8 cellular contexts compared by ENCODE assay signal in genomic region chr6:10721850-10722569, GRCh38. TPM values are rescaled to one million over a fixed set of nuclear protein-coding genes. Genes with fewer than 3 reads are reported as not detected.
DNase-seq lines count a peak whose midpoint lies in the region; ATAC-seq and TF ChIP-seq lines count a peak whose summit lies in the region.

No MANE protein-coding gene starts in this region.

- DNase-seq in activated CD4-positive, alpha-beta T cell treated with anti-CD3 and anti-CD28 coated beads for 36 hours, result no peak
- DNase-seq in activated CD4-positive, alpha-beta T cell treated with anti-CD3 and anti-CD28 coated beads for 48 hours, result no peak
- DNase-seq in adipocyte (ENCODE audit: low read depth) (no peak), testis (no peak), cortex of kidney (lab: John Stamatoyannopoulos, UW) (no peak)

- H3K27me3 Mint-ChIP-seq in activated CD4-positive, alpha-beta T cell treated with anti-CD3 and anti-CD28 coated beads for 36 hours, result no peaks in the 10 kb centered on the region

- H3K36me3 Mint-ChIP-seq in activated CD4-positive, alpha-beta T cell treated with anti-CD3 and anti-CD28 coated beads for 36 hours (ENCODE audit: low read depth), result peaks cover 19% of the 10 kb centered on the region

- H3K27ac ChIP-seq in layer of hippocampus (ENCODE audit: low read depth, low read length), result peak overlapping the region; percentile 78
- H3K27ac ChIP-seq in testis, result peak overlapping the region; percentile 66 to 92

- H3K4me3 Mint-ChIP-seq in activated CD4-positive, alpha-beta T cell treated with anti-CD3 and anti-CD28 coated beads for 36 hours, result peak overlapping the region; percentile 92

- H3K4me3 ChIP-seq in adipocyte (ENCODE audit: low read length) (peak overlapping the region; percentile 98), testis (peak overlapping the region; percentile 76 to 85)

- peaks cover 6% of the 10 kb centered on the region for H3K9me3 Mint-ChIP-seq in activated CD4-positive, alpha-beta T cell treated with anti-CD3 and anti-CD28 coated beads for 36 hours (ENCODE audit: low read depth)

- H3K36me3 ChIP-seq in adipocyte (ENCODE audit: control insufficient read depth, insufficient read depth, low read length, severe bottlenecking) (peaks cover 18% of the 10 kb centered on the region), testis (ENCODE audit: low read depth, missing control alignments) (no peaks in the 10 kb centered on the region)

- TF ChIP-seq POLR2A in testis (IDR thresholded peaks at IDR 0.05), result no peak

- peak overlapping the region; percentile 93 for H3K27ac Mint-ChIP-seq in activated CD4-positive, alpha-beta T cell treated with anti-CD3 and anti-CD28 coated beads for 36 hours

- H3K4me1 ChIP-seq in adipocyte (ENCODE audit: control insufficient read depth, insufficient read depth, low read length) (peaks cover 16% of the 10 kb centered on the region), testis (peaks cover 29% of the 10 kb centered on the region)

- WGBS in testis, 2 donors, result 48 to 60% methylated on average over 11 of the region's 11 CpGs

- peaks cover 11% of the 10 kb centered on the region for H3K9me3 ChIP-seq in adipocyte (ENCODE audit: control insufficient read depth, low read length)
- no peaks in the 10 kb centered on the region for H3K9me3 ChIP-seq in testis

- H3K9ac ChIP-seq in adipocyte (ENCODE audit: low read length), result peak overlapping the region; percentile 99

- POLR2A ChIA-PET in activated CD4-positive, alpha-beta T cell treated with anti-CD3 and anti-CD28 coated beads for 36 hours (lab: Charles Lee), result interaction anchor here (0.7 to 4.2 kb wide), 6 partner anchors 18 to 209 kb away, joined by 3 to 29 read pairs (median 4); partner anchors contain the start of genes C6orf52, MAK, PAK1IP1 and TMEM14B

- no peak for ATAC-seq in activated CD4-positive, alpha-beta T cell treated with anti-CD3 and anti-CD28 coated beads for 36 hours
- ATAC-seq in GM18868 (IDR thresholded peaks at IDR 0.05; ENCODE audit: unreplicated experiment) (no peak), GM18519 (IDR thresholded peaks at IDR 0.05; ENCODE audit: low FRiP score, unreplicated experiment) (no peak)

- H3K4me1 Mint-ChIP-seq in activated CD4-positive, alpha-beta T cell treated with anti-CD3 and anti-CD28 coated beads for 36 hours, result peaks cover 49% of the 10 kb centered on the region

- intact Hi-C loops in activated CD4-positive, alpha-beta T cell treated with anti-CD3 and anti-CD28 coated beads for 36 hours (cut with DNase I, micrococcal nuclease), result loop anchor here in 1 of 2 experiments (1.0 to 2.0 kb wide), 4 partner anchors 79 to 371 kb away; partner anchors contain the start of genes MAK and SMIM13
- intact Hi-C loops in testis (cut with DNase I; ENCODE audit: low total_unique reads), result no loop called here

- H3K27me3 ChIP-seq in adipocyte (replicated peaks; ENCODE audit: control insufficient read depth, insufficient read depth, low read length), result no peaks in the 10 kb centered on the region
- H3K27me3 ChIP-seq in layer of hippocampus (ENCODE audit: control insufficient read depth, insufficient read depth, low read length), result no peaks in the 10 kb centered on the region
- H3K27me3 ChIP-seq in testis, result no peaks in the 10 kb centered on the region

- CTCF ChIA-PET in activated CD4-positive, alpha-beta T cell treated with anti-CD3 and anti-CD28 coated beads for 36 hours (lab: Charles Lee), result interaction anchor here (1.2 to 1.6 kb wide), 4 partner anchors 21 to 244 kb away, joined by 3 to 5 read pairs (median 4); no protein-coding TSS in a partner anchor

- no peak for TF ChIP-seq CTCF in testis (IDR thresholded peaks at IDR 0.05)

RNA-seq across cellular contexts. Expression of gene TMEM14C, which starts 0.9 kb away (rescaled TPM):
- 10 to 100 TPM; 67.6 to 81.7 TPM for total RNA-seq in activated CD4-positive, alpha-beta T cell treated with anti-CD3 and anti-CD28 coated beads for 36 hours
- 10 to 100 TPM; 71.3 to 83.4 TPM for total RNA-seq in testis
- 90.1 TPM for polyA plus RNA-seq in testis (ENCODE audit: insufficient read depth, low read depth, low replicate concordance)

RNA-seq across cellular contexts. Expression of gene TMEM14B, which starts 25.6 kb away (rescaled TPM):
- total RNA-seq in activated CD4-positive, alpha-beta T cell treated with anti-CD3 and anti-CD28 coated beads for 36 hours, result 10 to 100 TPM; 77.2 to 99.3 TPM
- total RNA-seq in testis, result 100 to 1,000 TPM in 1 of 2 donors, 10 to 100 TPM in 1; 91.7 to 106 TPM
- polyA plus RNA-seq in testis (ENCODE audit: insufficient read depth, low read depth, low replicate concordance), result 63.8 TPM

RNA-seq across cellular contexts. Expression of gene PAK1IP1, which starts 27.2 kb away (rescaled TPM):
- 10 to 100 TPM; 35.6 to 39.4 TPM for total RNA-seq in activated CD4-positive, alpha-beta T cell treated with anti-CD3 and anti-CD28 coated beads for 36 hours
- 10 to 100 TPM; 11.0 to 12.5 TPM for total RNA-seq in testis
- 9.5 TPM for polyA plus RNA-seq in testis (ENCODE audit: insufficient read depth, low read depth, low replicate concordance)

RNA-seq across cellular contexts. Expression of gene C6orf52, which starts 27.6 kb away (rescaled TPM):
- total RNA-seq in activated CD4-positive, alpha-beta T cell treated with anti-CD3 and anti-CD28 coated beads for 36 hours, result 1 to 10 TPM; 1.2 to 2.4 TPM
- total RNA-seq in testis, result 10 to 100 TPM in 1 of 2 donors, 1 to 10 TPM in 1; 7.9 to 14.3 TPM
- polyA plus RNA-seq in testis (ENCODE audit: insufficient read depth, low read depth, low replicate concordance), result 21.7 TPM
